ENCODE assay signal across 12 cellular contexts in the genomic region with DNA sequence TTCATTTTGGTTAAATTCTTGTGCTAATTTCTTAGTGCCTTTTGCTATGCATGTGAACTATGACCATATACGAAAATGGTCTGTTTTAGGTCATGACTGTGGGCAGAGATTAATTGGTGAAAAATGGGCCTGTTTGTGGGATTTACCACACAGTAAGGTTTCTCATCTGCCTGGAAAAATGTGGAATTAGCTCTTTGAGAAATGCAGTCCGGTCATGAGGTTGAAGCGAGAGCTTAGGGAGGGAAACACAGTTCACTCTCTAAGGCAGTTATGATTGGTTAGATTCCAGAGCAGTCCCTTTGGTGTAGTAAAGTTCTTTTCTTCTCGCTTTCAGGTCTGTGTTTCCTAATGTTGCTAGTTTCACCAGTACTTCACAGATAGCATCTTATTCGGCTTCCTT. TPM values are rescaled to one million over a fixed set of nuclear protein-coding genes. Genes with fewer than 3 reads are reported as not detected.
DNase-seq lines count a peak whose midpoint lies in the region; ATAC-seq and TF ChIP-seq lines count a peak whose summit lies in the region.
"Had no signal": no experiment of that assay in that cellular context is flagged by ENCODE, and none has a peak within 500 bp of the region (broad histone marks: within the 10 kb centered on the region; RNA-seq: fewer than 3 reads in every experiment).

No MANE protein-coding gene starts in this region.

- H3K4me3 ChIP-seq in testis (peak overlapping the region in 1 of 2 donors; percentile 96), left lung (peak overlapping the region in 1 of 2 donors; percentile 84)
- H3K4me3 ChIP-seq: GM12878, thyroid gland had no signal

- no peaks in the 10 kb centered on the region for H3K4me1 ChIP-seq in testis
- H3K4me1 ChIP-seq in left lung = peaks cover 0 to 39% of the 10 kb centered on the region in 2 donors

- H3K4me3 Mint-ChIP-seq in activated naive CD8-positive, alpha-beta T cell treated with anti-CD3 and anti-CD28 coated beads for 36 hours = peak overlapping the region; percentile 85
- H3K4me3 Mint-ChIP-seq in naive B cell (peak overlapping the region; percentile 48 to 95 (median 88)), chondrocyte (ENCODE audit: unreplicated experiment) (no peak overlapping the region)

- ATAC-seq in naive B cell (ENCODE audit: low read depth in 2 of 2) (no peak), left lung (no peak)
- ATAC-seq: GM12878 had no signal

- no peaks in the 10 kb centered on the region for H3K27me3 ChIP-seq in testis
- peaks cover 0 to 22% of the 10 kb centered on the region in 2 donors for H3K27me3 ChIP-seq in left lung

- peaks cover 47% of the 10 kb centered on the region for H3K4me1 Mint-ChIP-seq in activated naive CD8-positive, alpha-beta T cell treated with anti-CD3 and anti-CD28 coated beads for 36 hours
- H3K4me1 Mint-ChIP-seq in naive B cell = peaks cover 9 to 14% (median 12%) of the 10 kb centered on the region in 3 donors
- H3K4me1 Mint-ChIP-seq in chondrocyte (ENCODE audit: low read depth) = peaks cover 9% of the 10 kb centered on the region

- intact Hi-C loops in testis (cut with DNase I; ENCODE audit: low total_unique reads) (no loop called here), left lung (cut with DNase I) (no loop called here)

- H3K36me3 Mint-ChIP-seq in activated naive CD8-positive, alpha-beta T cell treated with anti-CD3 and anti-CD28 coated beads for 36 hours = peaks cover 58% of the 10 kb centered on the region
- H3K36me3 Mint-ChIP-seq in naive B cell (no peaks in the 10 kb centered on the region), chondrocyte (ENCODE audit: low read depth) (peaks cover 2% of the 10 kb centered on the region)

- 63 to 68% methylated on average over 5 of the region's 5 CpGs for WGBS in testis, 2 donors

- H3K36me3 ChIP-seq in testis (ENCODE audit: low read depth, missing control alignments) (no peaks in the 10 kb centered on the region), left lung (no peaks in the 10 kb centered on the region)
- H3K36me3 ChIP-seq: thyroid gland had no signal

- H3K9me3 Mint-ChIP-seq in activated naive CD8-positive, alpha-beta T cell treated with anti-CD3 and anti-CD28 coated beads for 36 hours = peaks cover 2% of the 10 kb centered on the region
- H3K9me3 Mint-ChIP-seq in naive B cell = no peaks in the 10 kb centered on the region
- no peaks in the 10 kb centered on the region for H3K9me3 Mint-ChIP-seq in chondrocyte (ENCODE audit: low read depth)

- peak overlapping the region; percentile 91 for H3K27ac Mint-ChIP-seq in activated naive CD8-positive, alpha-beta T cell treated with anti-CD3 and anti-CD28 coated beads for 36 hours
- H3K27ac Mint-ChIP-seq in naive B cell = no peak overlapping the region
- H3K27ac Mint-ChIP-seq in chondrocyte (ENCODE audit: unreplicated experiment) = no peak overlapping the region

- H3K27me3 Mint-ChIP-seq in activated naive CD8-positive, alpha-beta T cell treated with anti-CD3 and anti-CD28 coated beads for 36 hours = no peaks in the 10 kb centered on the region
- peaks cover 0 to 28% (median 15%) of the 10 kb centered on the region in 3 donors for H3K27me3 Mint-ChIP-seq in naive B cell
- peaks cover 25% of the 10 kb centered on the region for H3K27me3 Mint-ChIP-seq in chondrocyte (ENCODE audit: low read depth)

- DNase-seq in HT-29 (ENCODE audit: low spot score) (peak; percentile 26), naive B cell (no peak), HCEC 1CT (no peak), testis (no peak), left lung (no peak), chondrocyte (ENCODE audit: low spot score) (no peak)
- no peak for DNase-seq in activated naive CD8-positive, alpha-beta T cell treated with anti-CD3 and anti-CD28 coated beads for 36 hours
- DNase-seq: effector CD4-positive, alpha-beta T cell; NCI-H510A treated with DMSO at 0.1 percent for 48 hours; thyroid gland had no signal

- no peak for TF ChIP-seq CTCF in C4-2B (conservative IDR thresholded peaks at IDR 0.05)
- no peak for TF ChIP-seq CTCF in testis (IDR thresholded peaks at IDR 0.05)
- TF ChIP-seq CTCF in left lung (IDR thresholded peaks at IDR 0.05) = no peak
- no peak for TF ChIP-seq CTCF in chondrocyte (IDR thresholded peaks at IDR 0.05)

- peak overlapping the region; percentile 79; the same call in 1 of the 2 replicates for H3K27ac ChIP-seq in C4-2B
- no peak overlapping the region for H3K27ac ChIP-seq in testis
- no peak overlapping the region for H3K27ac ChIP-seq in left lung
- H3K27ac ChIP-seq: thyroid gland had no signal

- TF ChIP-seq POLR2A in testis (IDR thresholded peaks at IDR 0.05) = no peak

- no peaks in the 10 kb centered on the region for H3K9me3 ChIP-seq in testis
- H3K9me3 ChIP-seq in left lung = no peaks in the 10 kb centered on the region
- H3K9me3 ChIP-seq: thyroid gland had no signal

RNA-seq across cellular contexts. Expression of a gene that starts 1.2 kb away (rescaled TPM):
- total RNA-seq in HT-29 (2014; rRNA removed; shearing (Covaris generic)) = 25.9 and 31.2 TPM in 2 replicates
- total RNA-seq in activated naive CD8-positive, alpha-beta T cell treated with anti-CD3 and anti-CD28 coated beads for 36 hours = 10 to 100 TPM; 44.4 to 46.5 TPM
- polyA plus RNA-seq in naive B cell (ENCODE audit: low read depth in 6 of 6) = 1 to 10 TPM in 5 of 6 donors, under 1 TPM in 1; 0.65 to 5.7 (median 1.6) TPM
- total RNA-seq in testis = 10 to 100 TPM; 25.8 to 39.5 TPM
- 22.3 TPM for polyA plus RNA-seq in testis (ENCODE audit: insufficient read depth, low read depth, low replicate concordance)
- 10 to 100 TPM; 17.0 to 20.8 TPM for total RNA-seq in left lung
- total RNA-seq in chondrocyte = 0.31 to 0.47 TPM in 2 of 3 replicates, not detected in the other

Comparison
In these comparisons a context has a peak if more than half of its experiments do, and no peak if none do; other contexts are left out.
1. RNA of a gene that starts 1.2 kb away (total RNA-seq): 44.4 to 46.5 TPM in activated naive CD8-positive, alpha-beta T cell treated with anti-CD3 and anti-CD28 coated beads for 36 hours, 25.8 to 39.5 TPM in testis, 25.9 to 31.2 TPM in HT-29 and 17.0 to 20.8 TPM in left lung; 0.31 to 0.47 TPM in chondrocyte; every median in the first group is over 10 times any median in the second.